In the genomic region with DNA sequence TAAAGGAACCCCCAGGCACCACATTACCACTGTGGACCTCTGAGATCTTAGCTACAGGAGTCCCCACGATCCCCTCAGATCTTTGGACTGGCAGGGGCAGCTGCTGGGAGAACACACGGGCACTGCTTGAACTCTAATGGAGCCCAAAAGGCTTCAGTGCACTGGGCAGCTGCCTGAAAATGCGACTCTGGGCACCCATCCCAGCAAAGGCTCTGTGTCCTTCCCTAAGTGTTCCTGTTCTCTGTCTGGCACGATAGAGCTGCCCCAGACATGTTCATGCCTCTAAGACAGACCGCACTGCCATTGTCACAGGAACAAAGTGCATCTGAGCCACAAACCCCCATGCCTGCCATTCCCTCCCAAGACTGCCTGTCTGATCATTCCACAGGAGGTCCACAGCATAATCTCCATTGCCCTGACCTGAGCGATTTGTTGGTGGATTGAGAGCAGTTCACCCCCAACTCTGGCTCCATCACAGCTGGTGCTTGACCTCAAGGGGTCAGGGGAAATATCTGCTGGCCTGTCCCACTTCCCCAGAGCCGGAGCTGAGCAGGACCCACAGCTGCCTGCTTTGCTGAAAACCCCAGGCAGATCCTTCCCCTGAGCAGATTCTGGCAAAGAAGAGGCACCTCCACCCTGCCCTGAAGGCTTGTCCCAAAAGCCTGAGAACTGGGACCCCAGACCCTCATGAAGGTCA, we compare ENCODE assay signal across 21 cellular contexts.
"Had no signal": no experiment of that assay in that cellular context is flagged by ENCODE, and none has a peak within 500 bp of the region (broad histone marks: within the 10 kb centered on the region; RNA-seq: fewer than 3 reads in every experiment).

No MANE protein-coding gene starts in this region.

- H3K36me3 ChIP-seq: ovary, right lobe of liver, stomach, upper lobe of left lung had no signal

- ATAC-seq: activated CD8-positive, alpha-beta memory T cell treated with anti-CD3 and anti-CD28 coated beads, Interleukin-2, amount 10 ng/mL, durations not matched to agents 7 days and 5 days; foreskin keratinocyte; psoas muscle; SK-N-SH treated with all-trans-retinoic acid at 6 μM for 48 hours; stimulated activated effector memory CD8-positive, alpha-beta T cell treated with anti-CD3 and anti-CD28 coated beads, Interleukin-12 subunit alpha, Interleukin-12 subunit beta, amount 100 ng/mL, for 72 hours; T-cell had no signal

- H3K27ac ChIP-seq: foreskin keratinocyte, ovary, psoas muscle, right lobe of liver, stomach, upper lobe of left lung had no signal

- H3K4me2 ChIP-seq: smooth muscle cell had no signal

- H3K27me3 ChIP-seq: foreskin keratinocyte, ovary, right lobe of liver, stomach, upper lobe of left lung had no signal

- H3K9me3 ChIP-seq: ovary, psoas muscle, right lobe of liver, stomach, upper lobe of left lung had no signal

- H3K4me1 ChIP-seq: foreskin keratinocyte, psoas muscle, right lobe of liver, upper lobe of left lung had no signal

- DNase-seq: activated CD4-positive, alpha-beta memory T cell treated with anti-CD3 and anti-CD28 coated beads, Interleukin-2, amount 10 ng/mL, durations not matched to agents 7 days and 5 days; activated CD4-positive, alpha-beta T cell treated with anti-CD3 and anti-CD28 coated beads for 48 hours; activated CD4-positive, CD25-positive, alpha-beta regulatory T cell; activated CD8-positive, alpha-beta memory T cell treated with anti-CD3 and anti-CD28 coated beads, Interleukin-2, amount 10 ng/mL, durations not matched to agents 7 days and 5 days; activated naive CD4-positive, alpha-beta T cell treated with Interleukin-2 at 50 U/mL for 16 hours; activated naive CD8-positive, alpha-beta T cell treated with anti-CD3 and anti-CD28 coated beads, Interleukin-2, amount 10 ng/mL, durations not matched to agents 7 days and 5 days; activated T-cell treated with anti-CD3 and anti-CD28 coated beads, Interleukin-2, amount 50 U/mL, for 1 hour; endodermal cell; foreskin keratinocyte; naive B cell; right lobe of liver; stimulated activated CD4-positive, alpha-beta T cell treated with anti-CD3 and anti-CD28 coated beads, Interleukin-4, amount 100 ng/mL, for 24 hours; stomach; T-cell; upper lobe of left lung had no signal

- H3K4me3 ChIP-seq: lung, ovary, psoas muscle, right lobe of liver, smooth muscle cell, stomach, upper lobe of left lung had no signal
